8 cellular contexts compared by ENCODE assay signal in the genomic region with DNA sequence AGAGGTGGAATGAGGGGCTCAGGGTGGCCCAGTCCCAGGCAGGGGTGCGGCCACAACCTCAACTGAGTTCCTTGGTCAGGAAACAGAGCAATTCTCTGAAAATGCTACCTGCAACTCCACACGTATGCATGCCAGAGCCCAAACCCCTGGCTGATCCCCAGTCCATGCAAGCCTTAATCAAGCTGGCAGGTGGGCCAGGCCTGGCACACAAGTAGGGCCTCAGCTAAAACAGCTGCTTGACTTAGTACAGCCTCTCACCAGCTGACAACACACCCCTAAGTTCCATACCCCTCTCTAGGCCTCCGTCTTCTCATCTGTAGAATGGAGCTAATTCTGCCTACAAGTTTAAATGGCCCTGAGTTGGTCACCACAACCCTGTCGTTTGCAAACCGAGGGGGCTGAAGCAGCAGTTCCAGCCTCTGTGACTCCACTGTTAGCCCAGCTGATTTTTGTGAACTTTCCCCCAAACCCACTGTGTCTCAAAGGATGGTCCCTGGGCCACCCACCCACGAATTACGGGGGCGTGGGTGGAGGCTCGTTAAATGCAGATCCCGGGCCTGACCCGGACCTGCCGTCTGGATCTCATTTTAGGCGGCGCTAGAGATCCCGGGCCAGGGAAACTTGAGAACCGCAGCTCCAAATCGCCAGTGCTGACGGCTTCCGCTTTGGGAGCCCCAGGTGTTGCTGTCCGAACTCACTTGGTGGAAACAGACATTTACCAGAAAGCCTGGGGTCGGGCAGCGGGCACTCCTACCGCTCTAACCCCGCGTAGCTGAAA. TPM values are rescaled to one million over a fixed set of nuclear protein-coding genes. Genes with fewer than 3 reads are reported as not detected.
A peak's percentile ranks its signal among the peaks of the same experiment; 100 is the strongest.
DNase-seq lines count a peak whose midpoint lies in the region; ATAC-seq and TF ChIP-seq lines count a peak whose summit lies in the region.

No MANE protein-coding gene starts in this region.

- ATAC-seq in HG03432 (IDR thresholded peaks at IDR 0.05; ENCODE audit: unreplicated experiment) (peak; percentile 18), omental fat pad (ENCODE audit: low FRiP score) (peak; percentile 45), GM21367 (IDR thresholded peaks at IDR 0.05; ENCODE audit: unreplicated experiment) (no peak)
- no peak for ATAC-seq in activated CD4-positive, CD25-positive, alpha-beta regulatory T cell treated with anti-CD3 and anti-CD28 coated beads, Interleukin-2, amount 50 U/mL, for 24 hours

- H3K27me3 Mint-ChIP-seq in activated naive CD4-positive, alpha-beta T cell treated with anti-CD3 and anti-CD28 coated beads for 36 hours (ENCODE audit: low read depth): peaks cover 41% of the 10 kb centered on the region
- peaks cover 58% of the 10 kb centered on the region for H3K27me3 Mint-ChIP-seq in activated naive CD8-positive, alpha-beta T cell treated with anti-CD3 and anti-CD28 coated beads for 36 hours

- DNase-seq in activated naive CD4-positive, alpha-beta T cell treated with anti-CD3 and anti-CD28 coated beads for 36 hours: peak; percentile 13
- no peak for DNase-seq in activated naive CD4-positive, alpha-beta T cell treated with anti-CD3 and anti-CD28 coated beads, Interleukin-2, amount 50 U/mL, for 16 hours
- no peak for DNase-seq in activated naive CD8-positive, alpha-beta T cell treated with anti-CD3 and anti-CD28 coated beads for 36 hours
- DNase-seq in cardiac muscle cell (ENCODE audit: low read depth in 1 of 2, low spot score in 1 of 2) (peak; percentile 40 to 89), omental fat pad (ENCODE audit: low spot score) (no peak)

- no peaks in the 10 kb centered on the region for H3K9me3 ChIP-seq in cardiac muscle cell (ENCODE audit: low read depth)

- peaks cover 5% of the 10 kb centered on the region for H3K27me3 ChIP-seq in cardiac muscle cell

- peak overlapping the region; percentile 53 for H3K4me3 ChIP-seq in cardiac muscle cell

- peak overlapping the region; percentile 93 for H3K27ac ChIP-seq in cardiac muscle cell

- peak overlapping the region; percentile 50 for H3K4me3 Mint-ChIP-seq in activated naive CD4-positive, alpha-beta T cell treated with anti-CD3 and anti-CD28 coated beads for 36 hours
- H3K4me3 Mint-ChIP-seq in activated naive CD8-positive, alpha-beta T cell treated with anti-CD3 and anti-CD28 coated beads for 36 hours: peak overlapping the region; percentile 51

- CTCF ChIA-PET in activated naive CD4-positive, alpha-beta T cell treated with anti-CD3 and anti-CD28 coated beads for 36 hours (lab: Charles Lee): no interaction called here

- peaks cover 7% of the 10 kb centered on the region for H3K4me1 ChIP-seq in cardiac muscle cell (ENCODE audit: low read depth)

- peak; percentile 39 for TF ChIP-seq CTCF in cardiac muscle cell (IDR thresholded peaks at IDR 0.05; ENCODE audit: low read depth, low read length)
- TF ChIP-seq CTCF in omental fat pad (IDR thresholded peaks at IDR 0.05): no peak

- H3K27ac Mint-ChIP-seq in activated naive CD4-positive, alpha-beta T cell treated with anti-CD3 and anti-CD28 coated beads for 36 hours: no peak overlapping the region
- H3K27ac Mint-ChIP-seq in activated naive CD8-positive, alpha-beta T cell treated with anti-CD3 and anti-CD28 coated beads for 36 hours: no peak overlapping the region

- peaks cover 2% of the 10 kb centered on the region for H3K4me1 Mint-ChIP-seq in activated naive CD4-positive, alpha-beta T cell treated with anti-CD3 and anti-CD28 coated beads for 36 hours (ENCODE audit: low read depth)
- no peaks in the 10 kb centered on the region for H3K4me1 Mint-ChIP-seq in activated naive CD8-positive, alpha-beta T cell treated with anti-CD3 and anti-CD28 coated beads for 36 hours

- H3K9me3 Mint-ChIP-seq in activated naive CD4-positive, alpha-beta T cell treated with anti-CD3 and anti-CD28 coated beads for 36 hours: no peaks in the 10 kb centered on the region
- no peaks in the 10 kb centered on the region for H3K9me3 Mint-ChIP-seq in activated naive CD8-positive, alpha-beta T cell treated with anti-CD3 and anti-CD28 coated beads for 36 hours

- H3K36me3 ChIP-seq in cardiac muscle cell: no peaks in the 10 kb centered on the region

- intact Hi-C loops in activated naive CD4-positive, alpha-beta T cell treated with anti-CD3 and anti-CD28 coated beads for 36 hours (cut with micrococcal nuclease): loop anchor here (5.0 kb wide), 1 partner anchor 93 kb away; no protein-coding TSS in a partner anchor

- H3K36me3 Mint-ChIP-seq in activated naive CD4-positive, alpha-beta T cell treated with anti-CD3 and anti-CD28 coated beads for 36 hours (ENCODE audit: low read depth): no peaks in the 10 kb centered on the region
- H3K36me3 Mint-ChIP-seq in activated naive CD8-positive, alpha-beta T cell treated with anti-CD3 and anti-CD28 coated beads for 36 hours: no peaks in the 10 kb centered on the region

RNA-seq across cellular contexts. Expression of a gene that starts 0.9 kb away (rescaled TPM):
- under 1 TPM; 0.12 to 0.35 TPM for total RNA-seq in activated naive CD4-positive, alpha-beta T cell treated with anti-CD3 and anti-CD28 coated beads for 36 hours
- total RNA-seq in activated naive CD8-positive, alpha-beta T cell treated with anti-CD3 and anti-CD28 coated beads for 36 hours: under 1 TPM; 0.08 to 0.10 TPM
- total RNA-seq in cardiac muscle cell: 11.5 and 36.1 TPM in 2 replicates
- polyA plus RNA-seq in cardiac muscle cell: 12.8 and 23.3 TPM in 2 replicates
- 1 to 10 TPM in 2 of 4 donors, under 1 TPM in 2; 0.16 to 2.6 (median 1.6) TPM for total RNA-seq in omental fat pad

RNA-seq across cellular contexts. Expression of a gene that starts 1.1 kb away (rescaled TPM):
- under 1 TPM; 0.14 to 0.15 TPM for total RNA-seq in activated naive CD4-positive, alpha-beta T cell treated with anti-CD3 and anti-CD28 coated beads for 36 hours
- not detected for total RNA-seq in activated naive CD8-positive, alpha-beta T cell treated with anti-CD3 and anti-CD28 coated beads for 36 hours
- 8.4 and 13.1 TPM in 2 replicates for total RNA-seq in cardiac muscle cell
- 11.5 and 15.9 TPM in 2 replicates for polyA plus RNA-seq in cardiac muscle cell
- total RNA-seq in omental fat pad: 1 to 10 TPM in 2 of 4 donors, not detected in 2; 1.5 to 1.7 TPM

RNA-seq across cellular contexts. Expression of a gene that starts 36.7 kb away (rescaled TPM):
- total RNA-seq in activated naive CD4-positive, alpha-beta T cell treated with anti-CD3 and anti-CD28 coated beads for 36 hours: 10 to 100 TPM; 29.8 to 30.3 TPM
- 10 to 100 TPM; 29.8 to 29.9 TPM for total RNA-seq in activated naive CD8-positive, alpha-beta T cell treated with anti-CD3 and anti-CD28 coated beads for 36 hours
- total RNA-seq in cardiac muscle cell: 31.9 and 35.9 TPM in 2 replicates
- polyA plus RNA-seq in cardiac muscle cell: 29.3 and 36.4 TPM in 2 replicates
- total RNA-seq in omental fat pad: 10 to 100 TPM; 16.7 to 22.1 (median 21.5) TPM

RNA-seq across cellular contexts. Expression of a gene that starts 46.4 kb away (rescaled TPM):
- 10 to 100 TPM; 29.6 to 36.1 TPM for total RNA-seq in activated naive CD4-positive, alpha-beta T cell treated with anti-CD3 and anti-CD28 coated beads for 36 hours
- total RNA-seq in activated naive CD8-positive, alpha-beta T cell treated with anti-CD3 and anti-CD28 coated beads for 36 hours: 10 to 100 TPM; 42.2 to 45.3 TPM
- total RNA-seq in cardiac muscle cell (73.7 and 77.8 TPM in 2 replicates), omental fat pad (10 to 100 TPM; 41.1 to 67.3 (median 46.7) TPM)
- polyA plus RNA-seq in cardiac muscle cell: 172 and 227 TPM in 2 replicates

Comparison
In these comparisons a context has a peak if more than half of its experiments do, and no peak if none do; other contexts are left out.
1. DNase-seq: peak in activated naive CD4-positive, alpha-beta T cell treated with anti-CD3 and anti-CD28 coated beads for 36 hours (single experiment) and cardiac muscle cell (2 of 2); none in activated naive CD4-positive, alpha-beta T cell treated with anti-CD3 and anti-CD28 coated beads, Interleukin-2, amount 50 U/mL, for 16 hours (single experiment), activated naive CD8-positive, alpha-beta T cell treated with anti-CD3 and anti-CD28 coated beads for 36 hours (single experiment) and omental fat pad (single experiment).
2. ATAC-seq: peak in HG03432 (single experiment) and omental fat pad (single experiment); none in activated CD4-positive, CD25-positive, alpha-beta regulatory T cell treated with anti-CD3 and anti-CD28 coated beads, Interleukin-2, amount 50 U/mL, for 24 hours (0 of 2) and GM21367 (single experiment).